16 cellular contexts compared by ENCODE assay signal in genomic region chr3:107800705-107801104, GRCh38.
"Had no signal": no experiment of that assay in that cellular context is flagged by ENCODE, and none has a peak within 500 bp of the region (broad histone marks: within the 10 kb centered on the region; RNA-seq: fewer than 3 reads in every experiment).

No MANE protein-coding gene starts in this region.

- H3K27ac Mint-ChIP-seq: activated B cell treated with CpG ODN at 0.5 μM for 24 hours; activated CD4-positive, alpha-beta T cell treated with anti-CD3 and anti-CD28 coated beads, Interleukin-2, amount 10 ng/mL, durations not matched to agents 7 days and 5 days; natural killer cell treated with Interleukin-12 subunit alpha and Interleukin-12 subunit beta and Interleukin-15 and Interleukin-18, amount 100 ng/mL, for 72 hours had no signal

- H3K27me3 Mint-ChIP-seq: activated B cell treated with CpG ODN at 0.5 μM for 24 hours; activated CD4-positive, alpha-beta T cell treated with anti-CD3 and anti-CD28 coated beads, Interleukin-2, amount 10 ng/mL, durations not matched to agents 7 days and 5 days; natural killer cell treated with Interleukin-12 subunit alpha and Interleukin-12 subunit beta and Interleukin-15 and Interleukin-18, amount 100 ng/mL, for 72 hours; T-helper 17 cell had no signal

- H3K4me3 ChIP-seq: coronary artery, stomach, tibial artery had no signal

- H3K27me3 ChIP-seq: brain microvascular endothelial cell, stomach, tibial artery had no signal

- H3K4me3 Mint-ChIP-seq: activated B cell treated with CpG ODN at 0.5 μM for 24 hours; activated CD4-positive, alpha-beta T cell treated with anti-CD3 and anti-CD28 coated beads, Interleukin-2, amount 10 ng/mL, durations not matched to agents 7 days and 5 days; natural killer cell treated with Interleukin-12 subunit alpha and Interleukin-12 subunit beta and Interleukin-15 and Interleukin-18, amount 100 ng/mL, for 72 hours; T-helper 17 cell had no signal

- H3K27ac ChIP-seq: brain microvascular endothelial cell, stomach had no signal

- DNase-seq: activated B cell treated with CpG ODN at 0.5 μM for 24 hours; activated CD4-positive, alpha-beta T cell treated with anti-CD3 and anti-CD28 coated beads, Interleukin-2, amount 10 ng/mL, durations not matched to agents 7 days and 5 days; activated CD8-positive, alpha-beta memory T cell treated with anti-CD3 and anti-CD28 coated beads for 24 hours; activated naive CD4-positive, alpha-beta T cell treated with anti-CD3 and anti-CD28 coated beads, Interleukin-2, amount 50 U/mL, for 16 hours; amniotic stem cell; brain microvascular endothelial cell; effector memory CD4-positive, alpha-beta T cell; erythroblast; left colon; mammary epithelial cell; stimulated activated CD4-positive, alpha-beta T cell treated with anti-CD3 and anti-CD28 coated beads, Interleukin-4, amount 100 ng/mL, for 24 hours; stomach; T-helper 17 cell; tibial artery had no signal

- ATAC-seq: left colon; natural killer cell treated with Interleukin-12 subunit alpha and Interleukin-12 subunit beta and Interleukin-15 and Interleukin-18, amount 100 ng/mL, for 72 hours; T-helper 17 cell had no signal

- H3K9me3 ChIP-seq: stomach, tibial artery had no signal

- H3K9me3 Mint-ChIP-seq: activated B cell treated with CpG ODN at 0.5 μM for 24 hours; activated CD4-positive, alpha-beta T cell treated with anti-CD3 and anti-CD28 coated beads, Interleukin-2, amount 10 ng/mL, durations not matched to agents 7 days and 5 days; natural killer cell treated with Interleukin-12 subunit alpha and Interleukin-12 subunit beta and Interleukin-15 and Interleukin-18, amount 100 ng/mL, for 72 hours had no signal
